Comparison of ENCODE assay signal across 19 cellular contexts in genomic region chr6:35050988-35051330, GRCh38.
DNase-seq lines count a peak whose midpoint lies in the region; ATAC-seq and TF ChIP-seq lines count a peak whose summit lies in the region.
"Had no signal": no experiment of that assay in that cellular context is flagged by ENCODE, and none has a peak within 500 bp of the region (broad histone marks: within the 10 kb centered on the region; RNA-seq: fewer than 3 reads in every experiment).

No MANE protein-coding gene starts in this region.

- H3K9me3 Mint-ChIP-seq in natural killer cell, result no peaks in the 10 kb centered on the region
- no peaks in the 10 kb centered on the region for H3K9me3 Mint-ChIP-seq in naive thymus-derived CD4-positive, alpha-beta T cell
- H3K9me3 Mint-ChIP-seq: activated T-helper 2 cell treated with anti-CD3 and anti-CD28 coated beads, Interferon-gamma antibody, Interleukin-2, Interleukin-4, amounts not matched to agents 10 μg/mL and 5 μg/mL and 100 μg/mL, durations not matched to agents 14 hours and 24 hours and 36 hours; endodermal cell; naive thymus-derived CD8-positive, alpha-beta T cell; stimulated activated naive CD8-positive, alpha-beta T cell treated with anti-CD3 and anti-CD28 coated beads, Interleukin-15, Interleukin-2, amounts not matched to agents 100 ng/mL and 50 ng/mL, for 24 hours had no signal

- H3K27me3 ChIP-seq in HL-60 (ENCODE audit: insufficient read depth, poor library complexity, severe bottlenecking), result no peaks in the 10 kb centered on the region
- no peaks in the 10 kb centered on the region for H3K27me3 ChIP-seq in muscle layer of colon (ENCODE audit: control insufficient read depth in 1 of 2, insufficient read depth in 2 of 2, low read length in 2 of 2)
- H3K27me3 ChIP-seq in subcutaneous abdominal adipose tissue (ENCODE audit: control insufficient read depth in 5 of 5, insufficient read depth in 4 of 5, low read length in 5 of 5), result no peaks in the 10 kb centered on the region
- no peaks in the 10 kb centered on the region for H3K27me3 ChIP-seq in naive thymus-derived CD4-positive, alpha-beta T cell (ENCODE audit: control insufficient read depth in 2 of 2, insufficient read depth in 2 of 2, low read length in 2 of 2)
- H3K27me3 ChIP-seq: left lung had no signal

- H3K36me3 ChIP-seq in muscle layer of colon (ENCODE audit: insufficient read depth, low read length), result peaks cover 23% of the 10 kb centered on the region
- peaks cover 0 to 29% (median 26%) of the 10 kb centered on the region in 5 donors for H3K36me3 ChIP-seq in subcutaneous abdominal adipose tissue (ENCODE audit: control insufficient read depth in 5 of 5, insufficient read depth in 5 of 5, low read length in 5 of 5)
- no peaks in the 10 kb centered on the region for H3K36me3 ChIP-seq in naive thymus-derived CD4-positive, alpha-beta T cell (ENCODE audit: control insufficient read depth in 2 of 3, insufficient read depth in 3 of 3, low read length in 3 of 3)

- POLR2A ChIA-PET in naive thymus-derived CD4-positive, alpha-beta T cell (lab: Charles Lee), result no interaction called here

- H3K4me1 ChIP-seq in muscle layer of colon (ENCODE audit: insufficient read depth, low read length) (peaks cover 84% of the 10 kb centered on the region), subcutaneous abdominal adipose tissue (ENCODE audit: control insufficient read depth in 5 of 5, insufficient read depth in 5 of 5, low read length in 5 of 5) (peaks cover 10 to 66% (median 61%) of the 10 kb centered on the region in 5 donors)
- peaks cover 0 to 18% of the 10 kb centered on the region in 2 donors for H3K4me1 ChIP-seq in naive thymus-derived CD4-positive, alpha-beta T cell (ENCODE audit: control insufficient read depth in 2 of 2, insufficient read depth in 2 of 2, low read length in 2 of 2)

- ATAC-seq in natural killer cell (no peak), HG02981 (IDR thresholded peaks at IDR 0.05; ENCODE audit: unreplicated experiment) (no peak), HG03469 (IDR thresholded peaks at IDR 0.05; ENCODE audit: unreplicated experiment) (no peak)
- no peak for ATAC-seq in naive thymus-derived CD4-positive, alpha-beta T cell
- ATAC-seq: activated CD4-positive, CD25-positive, alpha-beta regulatory T cell treated with anti-CD3 and anti-CD28 coated beads, Interleukin-2, amount 50 U/mL, for 24 hours; left lung; naive thymus-derived CD8-positive, alpha-beta T cell had no signal

- H3K9me3 ChIP-seq in muscle layer of colon (ENCODE audit: low read length), result no peaks in the 10 kb centered on the region
- H3K9me3 ChIP-seq in subcutaneous abdominal adipose tissue (ENCODE audit: control insufficient read depth in 5 of 5, low read length in 5 of 5), result no peaks in the 10 kb centered on the region
- no peaks in the 10 kb centered on the region for H3K9me3 ChIP-seq in naive thymus-derived CD4-positive, alpha-beta T cell (ENCODE audit: control insufficient read depth in 2 of 3, low read length in 3 of 3)
- H3K9me3 ChIP-seq: left lung had no signal

- intact Hi-C loops in natural killer cell (cut with micrococcal nuclease), result no loop called here
- intact Hi-C loops in naive thymus-derived CD4-positive, alpha-beta T cell (cut with micrococcal nuclease), result no loop called here

- TF ChIP-seq CTCF in HL-60 (IDR thresholded peaks at IDR 0.05; ENCODE audit: insufficient read depth, low read length) (no peak), WI38 (IDR thresholded peaks at IDR 0.05; ENCODE audit: low read depth, low read length) (0 out of 2 replicates have a peak, but pooled peaks have one; percentile 2), natural killer cell (IDR thresholded peaks at IDR 0.05) (no peak)

- peaks cover 16 to 18% of the 10 kb centered on the region in 2 donors for H3K4me1 Mint-ChIP-seq in natural killer cell
- H3K4me1 Mint-ChIP-seq in naive thymus-derived CD4-positive, alpha-beta T cell, result peaks cover 0 to 17% (median 0%) of the 10 kb centered on the region in 7 donors

- H3K27ac Mint-ChIP-seq in natural killer cell, result no peak overlapping the region
- no peak overlapping the region for H3K27ac Mint-ChIP-seq in naive thymus-derived CD4-positive, alpha-beta T cell
- H3K27ac Mint-ChIP-seq: activated T-helper 2 cell treated with anti-CD3 and anti-CD28 coated beads, Interferon-gamma antibody, Interleukin-2, Interleukin-4, amounts not matched to agents 10 μg/mL and 5 μg/mL and 100 μg/mL, durations not matched to agents 14 hours and 24 hours and 36 hours; endodermal cell; naive thymus-derived CD8-positive, alpha-beta T cell; progenitor cell of endocrine pancreas; stimulated activated naive CD8-positive, alpha-beta T cell treated with anti-CD3 and anti-CD28 coated beads, Interleukin-15, Interleukin-2, amounts not matched to agents 100 ng/mL and 50 ng/mL, for 24 hours had no signal

- CTCF ChIA-PET in naive thymus-derived CD4-positive, alpha-beta T cell (lab: Charles Lee), result no interaction called here

- peak overlapping the region; percentile 95 for H3K27ac ChIP-seq in HL-60 (replicated peaks)
- peak overlapping the region; percentile 88 for H3K27ac ChIP-seq in muscle layer of colon (ENCODE audit: low read depth, low read length)
- H3K27ac ChIP-seq in subcutaneous abdominal adipose tissue (ENCODE audit: low read depth, low read length), result peak overlapping the region; percentile 10
- H3K27ac ChIP-seq in naive thymus-derived CD4-positive, alpha-beta T cell (ENCODE audit: low read depth, low read length), result no peak overlapping the region

- H3K9ac ChIP-seq in muscle layer of colon (ENCODE audit: low read length) (no peak overlapping the region), subcutaneous abdominal adipose tissue (ENCODE audit: low read length in 5 of 5) (no peak overlapping the region)

- H3K4me3 ChIP-seq in HL-60 (replicated peaks; ENCODE audit: insufficient read depth, low read length) (no peak overlapping the region), WI38 (ENCODE audit: low read depth, low read length) (no peak overlapping the region), muscle layer of colon (ENCODE audit: low read depth in 1 of 2, low read length in 2 of 2) (no peak overlapping the region), subcutaneous abdominal adipose tissue (ENCODE audit: low read depth in 1 of 5, low read length in 5 of 5) (no peak overlapping the region)
- H3K4me3 ChIP-seq in naive thymus-derived CD4-positive, alpha-beta T cell (ENCODE audit: low read length), result no peak overlapping the region
- H3K4me3 ChIP-seq: left lung had no signal

- no peak overlapping the region for H3K4me3 Mint-ChIP-seq in natural killer cell
- no peak overlapping the region for H3K4me3 Mint-ChIP-seq in naive thymus-derived CD4-positive, alpha-beta T cell
- H3K4me3 Mint-ChIP-seq: endodermal cell; naive thymus-derived CD8-positive, alpha-beta T cell; stimulated activated naive CD8-positive, alpha-beta T cell treated with anti-CD3 and anti-CD28 coated beads, Interleukin-15, Interleukin-2, amounts not matched to agents 100 ng/mL and 50 ng/mL, for 24 hours had no signal

- no peaks in the 10 kb centered on the region for H3K27me3 Mint-ChIP-seq in natural killer cell (ENCODE audit: low read depth in 2 of 2)
- H3K27me3 Mint-ChIP-seq in naive thymus-derived CD4-positive, alpha-beta T cell, result no peaks in the 10 kb centered on the region
- H3K27me3 Mint-ChIP-seq: naive thymus-derived CD8-positive, alpha-beta T cell; progenitor cell of endocrine pancreas; stimulated activated naive CD8-positive, alpha-beta T cell treated with anti-CD3 and anti-CD28 coated beads, Interleukin-15, Interleukin-2, amounts not matched to agents 100 ng/mL and 50 ng/mL, for 24 hours had no signal

- no peaks in the 10 kb centered on the region for H3K36me3 Mint-ChIP-seq in natural killer cell
- H3K36me3 Mint-ChIP-seq in naive thymus-derived CD4-positive, alpha-beta T cell, result peaks cover 0 to 8% (median 0%) of the 10 kb centered on the region in 5 donors

- DNase-seq in HL-60 (ENCODE audit: low read depth in 1 of 2, low spot score in 1 of 2), result peak in 1 of 2 experiments; percentile 52
- no peak for DNase-seq in natural killer cell
- no peak for DNase-seq in naive thymus-derived CD4-positive, alpha-beta T cell
- DNase-seq: AML-193; endodermal cell; left lung; naive thymus-derived CD8-positive, alpha-beta T cell; NCI-H2029; NCI-H510A; SIG-M5 had no signal
